21 cellular contexts compared by ENCODE assay signal in the genomic region with DNA sequence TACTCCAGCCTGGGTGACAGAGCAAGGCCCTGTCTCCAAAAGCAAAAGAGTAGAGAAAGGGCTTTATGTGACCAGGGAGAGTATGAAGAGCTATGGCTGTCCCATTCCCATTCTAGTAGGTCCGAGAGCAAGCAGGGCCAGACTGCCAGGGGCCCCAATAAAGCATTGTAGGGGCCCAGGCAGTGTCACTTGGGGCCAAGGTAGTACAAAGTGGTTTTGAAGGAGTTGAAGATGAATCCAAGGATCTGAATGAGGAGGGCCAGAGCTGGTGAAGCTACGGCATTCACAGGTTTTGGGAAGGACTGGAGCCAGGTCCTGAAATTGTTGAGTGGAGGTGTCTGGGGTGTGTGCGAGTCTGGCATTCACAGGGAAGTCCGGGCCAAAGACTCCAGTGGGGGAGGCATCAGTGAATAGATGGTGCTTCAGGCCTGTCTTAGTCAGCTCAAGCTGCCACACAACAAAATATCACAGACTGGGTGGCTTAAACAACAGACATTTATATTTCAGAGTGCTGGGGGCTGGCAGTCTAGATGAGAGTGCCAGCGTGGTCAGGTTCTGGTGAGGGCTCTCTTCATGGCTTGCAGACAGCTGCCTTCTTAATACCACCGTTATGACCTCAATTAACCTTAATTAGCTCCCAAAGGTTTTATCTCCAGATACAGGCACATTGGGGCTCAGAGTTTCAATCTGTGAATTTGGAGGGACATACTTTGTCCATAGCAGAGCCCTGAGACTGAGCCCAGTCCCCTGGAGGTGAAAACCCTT. TPM values are rescaled to one million over a fixed set of nuclear protein-coding genes. Genes with fewer than 3 reads are reported as not detected.
DNase-seq lines count a peak whose midpoint lies in the region; ATAC-seq and TF ChIP-seq lines count a peak whose summit lies in the region.
"Had no signal": no experiment of that assay in that cellular context is flagged by ENCODE, and none has a peak within 500 bp of the region (broad histone marks: within the 10 kb centered on the region; RNA-seq: fewer than 3 reads in every experiment).

No MANE protein-coding gene starts in this region.

- H3K4me1 ChIP-seq in heart left ventricle (peaks cover 0 to 21% (median under 1%) of the 10 kb centered on the region in 12 donors), endodermal cell (ENCODE audit: control insufficient read depth, insufficient read depth, low read length) (peaks cover 3% of the 10 kb centered on the region), Peyer's patch (no peaks in the 10 kb centered on the region)
- H3K4me1 ChIP-seq: neural progenitor cell had no signal

- TF ChIP-seq CTCF in heart left ventricle (IDR thresholded peaks at IDR 0.05) (no peak), RWPE1 (conservative IDR thresholded peaks at IDR 0.05; ENCODE audit: low read depth) (no peak), endodermal cell (conservative IDR thresholded peaks at IDR 0.05) (no peak), Peyer's patch (IDR thresholded peaks at IDR 0.05) (no peak)

- ATAC-seq in Right ventricle myocardium superior (ENCODE audit: poor library complexity) (peak; percentile 18), heart left ventricle (no peak)
- ATAC-seq in stimulated activated effector memory CD8-positive, alpha-beta T cell treated with anti-CD3 and anti-CD28 coated beads, Interleukin-12 subunit alpha, Interleukin-12 subunit beta, amount 100 ng/mL, for 72 hours: no peak

- H3K4me3 Mint-ChIP-seq in endodermal cell: no peak overlapping the region
- no peak overlapping the region for H3K4me3 Mint-ChIP-seq in stimulated activated effector memory CD8-positive, alpha-beta T cell treated with anti-CD3 and anti-CD28 coated beads, Interleukin-12 subunit alpha, Interleukin-12 subunit beta, amount 100 ng/mL, for 72 hours
- H3K4me3 Mint-ChIP-seq: activated CD4-positive, alpha-beta T cell treated with anti-CD3 and anti-CD28 coated beads, Interleukin-2, amount 10 ng/mL, durations not matched to agents 7 days and 5 days; central memory CD8-positive, alpha-beta T cell had no signal

- H3K9me3 ChIP-seq in heart left ventricle (no peaks in the 10 kb centered on the region), endodermal cell (ENCODE audit: control insufficient read depth, low read length) (no peaks in the 10 kb centered on the region), Peyer's patch (no peaks in the 10 kb centered on the region)

- POLR2A ChIA-PET in RWPE1 (lab: Yijun Ruan, JAX; ENCODE audit: low non-redundant PET): interaction anchor here (1.0 kb wide), 1 partner anchor 13 kb away, joined by 5 read pairs; no protein-coding TSS in a partner anchor

- intact Hi-C loops in Right ventricle myocardium superior (cut with DNase I) (no loop called here), heart left ventricle (cut with DNase I) (no loop called here)

- no peaks in the 10 kb centered on the region for H3K9me3 Mint-ChIP-seq in endodermal cell
- H3K9me3 Mint-ChIP-seq in stimulated activated effector memory CD8-positive, alpha-beta T cell treated with anti-CD3 and anti-CD28 coated beads, Interleukin-12 subunit alpha, Interleukin-12 subunit beta, amount 100 ng/mL, for 72 hours: no peaks in the 10 kb centered on the region
- H3K9me3 Mint-ChIP-seq: activated CD4-positive, alpha-beta T cell treated with anti-CD3 and anti-CD28 coated beads, Interleukin-2, amount 10 ng/mL, durations not matched to agents 7 days and 5 days; central memory CD8-positive, alpha-beta T cell; neural progenitor cell had no signal

- TF ChIP-seq POLR2A in heart left ventricle (IDR thresholded peaks at IDR 0.05): no peak
- TF ChIP-seq POLR2A in Peyer's patch (IDR thresholded peaks at IDR 0.05): no peak

- H3K9ac ChIP-seq in endodermal cell (ENCODE audit: extremely low read depth, low read length, poor library complexity, severe bottlenecking): no peak overlapping the region
- H3K9ac ChIP-seq: neural progenitor cell had no signal

- H3K27ac Mint-ChIP-seq in endodermal cell: peak overlapping the region; percentile 64
- peak overlapping the region; percentile 84 for H3K27ac Mint-ChIP-seq in stimulated activated effector memory CD8-positive, alpha-beta T cell treated with anti-CD3 and anti-CD28 coated beads, Interleukin-12 subunit alpha, Interleukin-12 subunit beta, amount 100 ng/mL, for 72 hours
- H3K27ac Mint-ChIP-seq: activated CD4-positive, alpha-beta T cell treated with anti-CD3 and anti-CD28 coated beads, Interleukin-2, amount 10 ng/mL, durations not matched to agents 7 days and 5 days; neural progenitor cell had no signal

- peaks cover 42% of the 10 kb centered on the region for H3K36me3 Mint-ChIP-seq in endodermal cell (ENCODE audit: low read depth)
- H3K36me3 Mint-ChIP-seq in stimulated activated effector memory CD8-positive, alpha-beta T cell treated with anti-CD3 and anti-CD28 coated beads, Interleukin-12 subunit alpha, Interleukin-12 subunit beta, amount 100 ng/mL, for 72 hours: peaks cover 87% of the 10 kb centered on the region

- H3K27ac ChIP-seq in heart left ventricle (peak overlapping the region in 1 of 12 donors; percentile 47), RWPE1 (peak overlapping the region; percentile 51), endodermal cell (ENCODE audit: low read depth, low read length) (no peak overlapping the region), Peyer's patch (no peak overlapping the region)
- H3K27ac ChIP-seq: neural progenitor cell, PC-9 had no signal

- WGBS in heart left ventricle, 4 donors: 83 to 93% (median 87%) methylated on average over 6 of the region's 6 CpGs
- WGBS in endodermal cell (ENCODE audit: insufficient coverage in 1 of 2, insufficient read length in 1 of 2), 2 experiments: 94 to 97% methylated on average over 5 to 6 of the region's 6 CpGs

- DNase-seq in Right ventricle myocardium superior: no peak
- DNase-seq in heart left ventricle: no peak
- DNase-seq in RWPE1 (ENCODE audit: low spot score): no peak
- no peak for DNase-seq in endodermal cell
- DNase-seq in stimulated activated effector memory CD8-positive, alpha-beta T cell treated with anti-CD3 and anti-CD28 coated beads, Interleukin-12 subunit alpha, Interleukin-12 subunit beta, amount 100 ng/mL, for 72 hours (ENCODE audit: low spot score in 2 of 2): no peak
- no peak for DNase-seq in GM19238 (ENCODE audit: insufficient read length, low spot score)
- DNase-seq in occipital lobe (lab: John Stamatoyannopoulos, UW): no peak
- no peak for DNase-seq in Peyer's patch
- DNase-seq: activated CD4-positive, alpha-beta T cell treated with anti-CD3 and anti-CD28 coated beads, Interleukin-2, amount 10 ng/mL, durations not matched to agents 7 days and 5 days; activated gamma-delta T cell; midbrain; NCI-H1930; NCI-H2227 treated with DMSO at 0.1 percent for 48 hours; NCI-H748 treated with DMSO at 0.1 percent for 48 hours; PC-9; small intestine; stimulated activated naive CD4-positive, alpha-beta T cell treated with Interleukin-2 at 50 U/mL for 16 hours had no signal

- H3K27me3 ChIP-seq in heart left ventricle (no peaks in the 10 kb centered on the region), endodermal cell (ENCODE audit: control insufficient read depth, insufficient read depth, low read length, poor library complexity, severe bottlenecking) (no peaks in the 10 kb centered on the region), Peyer's patch (no peaks in the 10 kb centered on the region)
- H3K27me3 ChIP-seq: dorsolateral prefrontal cortex, neural progenitor cell had no signal

- peaks cover 0 to 7% (median 0%) of the 10 kb centered on the region in 9 donors for H3K36me3 ChIP-seq in heart left ventricle
- H3K36me3 ChIP-seq in endodermal cell (ENCODE audit: control insufficient read depth, insufficient read depth, low read length): peaks cover 56% of the 10 kb centered on the region
- peaks cover 0 to 7% (median 0%) of the 10 kb centered on the region in 3 donors for H3K36me3 ChIP-seq in Peyer's patch
- H3K36me3 ChIP-seq: neural progenitor cell had no signal

- H3K27me3 Mint-ChIP-seq in endodermal cell (ENCODE audit: insufficient read depth): no peaks in the 10 kb centered on the region
- H3K27me3 Mint-ChIP-seq: activated CD4-positive, alpha-beta T cell treated with anti-CD3 and anti-CD28 coated beads, Interleukin-2, amount 10 ng/mL, durations not matched to agents 7 days and 5 days; central memory CD8-positive, alpha-beta T cell had no signal

- CTCF ChIA-PET in RWPE1 (lab: Yijun Ruan, JAX): interaction anchor here (1.1 kb wide), 1 partner anchor 10 kb away, joined by 5 read pairs; a partner anchor contains a TSS

- no peak overlapping the region for H3K4me3 ChIP-seq in heart left ventricle
- no peak overlapping the region for H3K4me3 ChIP-seq in endodermal cell (ENCODE audit: low read length)
- H3K4me3 ChIP-seq in Peyer's patch: no peak overlapping the region
- H3K4me3 ChIP-seq: dorsolateral prefrontal cortex, neural progenitor cell, PC-9 had no signal

- H3K4me1 Mint-ChIP-seq in endodermal cell: peaks cover 4% of the 10 kb centered on the region
- peaks cover 52% of the 10 kb centered on the region for H3K4me1 Mint-ChIP-seq in stimulated activated effector memory CD8-positive, alpha-beta T cell treated with anti-CD3 and anti-CD28 coated beads, Interleukin-12 subunit alpha, Interleukin-12 subunit beta, amount 100 ng/mL, for 72 hours

RNA-seq across cellular contexts. Expression of a gene that starts 9.9 kb away (rescaled TPM):
- total RNA-seq in Right ventricle myocardium superior (44.6 TPM), heart left ventricle (10 to 100 TPM; 28.7 to 88.2 (median 41.8) TPM), endodermal cell (100 to 1,000 TPM; 164 to 172 TPM), occipital lobe (13.1 TPM), Peyer's patch (10 to 100 TPM; 21.5 to 48.0 (median 37.1) TPM)
- 10 to 100 TPM; 49.6 to 74.2 TPM for polyA plus RNA-seq in heart left ventricle
- 61.1 TPM for polyA plus RNA-seq in endodermal cell (2013, experiment 1 of 2)
- 53.8 TPM for polyA plus RNA-seq in endodermal cell (2013, experiment 2 of 2)

RNA-seq across cellular contexts. Expression of a gene that starts 11.5 kb away (rescaled TPM):
- 18.4 TPM for total RNA-seq in Right ventricle myocardium superior
- 10 to 100 TPM; 15.1 to 22.6 (median 16.2) TPM for total RNA-seq in heart left ventricle
- polyA plus RNA-seq in heart left ventricle: 10 to 100 TPM; 26.4 to 32.4 TPM
- 10 to 100 TPM; 51.3 to 66.2 TPM for total RNA-seq in endodermal cell
- polyA plus RNA-seq in endodermal cell (2013, experiment 1 of 2): 37.5 TPM
- polyA plus RNA-seq in endodermal cell (2013, experiment 2 of 2): 35.3 TPM
- 27.1 TPM for total RNA-seq in occipital lobe
- total RNA-seq in Peyer's patch: 10 to 100 TPM; 27.1 to 71.8 (median 28.3) TPM

RNA-seq across cellular contexts. Expression of a gene that starts 22.2 kb away (rescaled TPM):
- total RNA-seq in Right ventricle myocardium superior: 38.2 TPM
- 10 to 100 TPM; 24.0 to 48.8 (median 35.8) TPM for total RNA-seq in heart left ventricle
- polyA plus RNA-seq in heart left ventricle: 10 to 100 TPM; 52.5 to 64.7 TPM
- 10 to 100 TPM; 30.8 to 34.8 TPM for total RNA-seq in endodermal cell
- polyA plus RNA-seq in endodermal cell (2013, experiment 1 of 2): 44.8 TPM
- polyA plus RNA-seq in endodermal cell (2013, experiment 2 of 2): 42.4 TPM
- total RNA-seq in occipital lobe: 20.3 TPM
- 100 to 1,000 TPM in 2 of 4 donors, 10 to 100 TPM in 2; 78.1 to 199 (median 107) TPM for total RNA-seq in Peyer's patch

RNA-seq across cellular contexts. Expression of a gene that starts 22.2 kb away (rescaled TPM):
- total RNA-seq in Right ventricle myocardium superior (17.7 TPM), heart left ventricle (100 to 1,000 TPM in 1 of 9 donors, 10 to 100 TPM in 8; 17.6 to 101 (median 29.1) TPM), endodermal cell (10 to 100 TPM; 55.3 to 66.6 TPM), occipital lobe (9.4 TPM), Peyer's patch (100 to 1,000 TPM in 1 of 4 donors, 10 to 100 TPM in 3; 72.2 to 229 (median 85.6) TPM)
- polyA plus RNA-seq in heart left ventricle: 10 to 100 TPM; 21.8 to 35.7 TPM
- polyA plus RNA-seq in endodermal cell (2013, experiment 1 of 2): 51.9 TPM
- 52.6 TPM for polyA plus RNA-seq in endodermal cell (2013, experiment 2 of 2)

RNA-seq across cellular contexts. Expression of a gene that starts 25.3 kb away (rescaled TPM):
- total RNA-seq in Right ventricle myocardium superior (7.2 TPM), heart left ventricle (10 to 100 TPM in 3 of 9 donors, 1 to 10 TPM in 6; 5.2 to 19.1 (median 8.3) TPM), endodermal cell (1 to 10 TPM; 1.9 to 2.0 TPM), occipital lobe (3.3 TPM), Peyer's patch (10 to 100 TPM in 1 of 4 donors, 1 to 10 TPM in 3; 1.2 to 21.5 (median 4.9) TPM)
- 1 to 10 TPM; 7.7 to 8.4 TPM for polyA plus RNA-seq in heart left ventricle
- polyA plus RNA-seq in endodermal cell (2013, experiment 1 of 2): 1.00 TPM
- 1.1 TPM for polyA plus RNA-seq in endodermal cell (2013, experiment 2 of 2)
- total RNA-seq: SK-MEL-5 had no signal
